ENCODE assay signal across 1 cellular context in the genomic region with DNA sequence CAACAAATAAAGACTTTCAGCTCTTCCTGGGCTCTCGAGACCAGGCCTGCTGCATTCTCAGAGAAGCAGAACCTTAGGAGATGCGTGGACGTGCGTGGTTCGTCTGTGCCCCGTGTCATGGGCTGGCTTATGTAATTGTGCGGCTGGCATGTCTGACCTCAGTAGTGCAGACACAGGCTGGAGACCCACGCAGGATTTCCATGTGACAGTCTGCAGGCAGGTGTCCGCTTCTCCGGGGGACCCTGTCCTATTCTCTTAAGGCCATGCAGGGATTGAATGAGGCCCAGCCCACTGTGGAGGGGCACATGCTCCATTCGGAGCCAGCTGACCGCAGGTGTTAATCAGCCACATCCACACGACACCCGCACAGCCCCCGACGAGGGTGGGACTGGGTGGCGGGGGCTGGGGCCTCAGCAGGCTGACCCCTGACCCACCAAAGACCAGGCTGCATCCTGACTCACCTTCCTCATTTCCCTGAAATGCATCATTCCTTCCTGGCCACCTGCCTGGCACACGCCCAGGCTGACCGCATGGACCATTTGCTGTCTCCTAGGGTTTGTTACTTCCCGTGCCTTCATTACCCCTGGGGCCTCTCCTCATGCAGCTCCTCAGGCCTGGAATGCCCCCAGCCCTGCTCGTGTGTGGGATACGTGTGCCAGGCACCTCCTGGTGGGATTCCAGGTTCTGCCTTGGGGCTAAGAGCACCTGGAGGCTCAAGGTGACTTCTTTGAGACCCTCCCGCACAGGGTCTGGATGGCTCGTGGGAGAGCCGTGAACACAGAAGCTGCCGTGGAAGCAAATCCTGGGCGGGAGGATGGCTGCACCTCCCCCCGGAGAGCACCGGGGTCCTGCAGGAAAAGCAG.
TF ChIP-seq lines count a peak whose summit lies in the region.

No MANE protein-coding gene starts in this region.

TF ChIP-seq in SK-N-SH treated with all-trans-retinoic acid at 6 μM for 48 hours, 23 proteins besides CTCF, POLR2A, EP300 and RAD21 (continued from another document):
- TF ChIP-seq, protein P1, sequence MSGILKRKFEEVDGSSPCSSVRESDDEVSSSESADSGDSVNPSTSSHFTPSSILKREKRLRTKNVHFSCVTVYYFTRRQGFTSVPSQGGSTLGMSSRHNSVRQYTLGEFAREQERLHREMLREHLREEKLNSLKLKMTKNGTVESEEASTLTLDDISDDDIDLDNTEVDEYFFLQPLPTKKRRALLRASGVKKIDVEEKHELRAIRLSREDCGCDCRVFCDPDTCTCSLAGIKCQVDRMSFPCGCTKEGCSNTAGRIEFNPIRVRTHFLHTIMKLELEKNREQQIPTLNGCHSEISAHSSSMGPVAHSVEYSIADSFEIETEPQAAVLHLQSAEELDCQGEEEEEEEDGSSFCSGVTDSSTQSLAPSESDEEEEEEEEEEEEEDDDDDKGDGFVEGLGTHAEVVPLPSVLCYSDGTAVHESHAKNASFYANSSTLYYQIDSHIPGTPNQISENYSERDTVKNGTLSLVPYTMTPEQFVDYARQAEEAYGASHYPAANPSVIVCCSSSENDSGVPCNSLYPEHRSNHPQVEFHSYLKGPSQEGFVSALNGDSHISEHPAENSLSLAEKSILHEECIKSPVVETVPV (CRISPR knock-in tag; IDR thresholded peaks at IDR 0.05) = no peak
- TF ChIP-seq, protein P2, sequence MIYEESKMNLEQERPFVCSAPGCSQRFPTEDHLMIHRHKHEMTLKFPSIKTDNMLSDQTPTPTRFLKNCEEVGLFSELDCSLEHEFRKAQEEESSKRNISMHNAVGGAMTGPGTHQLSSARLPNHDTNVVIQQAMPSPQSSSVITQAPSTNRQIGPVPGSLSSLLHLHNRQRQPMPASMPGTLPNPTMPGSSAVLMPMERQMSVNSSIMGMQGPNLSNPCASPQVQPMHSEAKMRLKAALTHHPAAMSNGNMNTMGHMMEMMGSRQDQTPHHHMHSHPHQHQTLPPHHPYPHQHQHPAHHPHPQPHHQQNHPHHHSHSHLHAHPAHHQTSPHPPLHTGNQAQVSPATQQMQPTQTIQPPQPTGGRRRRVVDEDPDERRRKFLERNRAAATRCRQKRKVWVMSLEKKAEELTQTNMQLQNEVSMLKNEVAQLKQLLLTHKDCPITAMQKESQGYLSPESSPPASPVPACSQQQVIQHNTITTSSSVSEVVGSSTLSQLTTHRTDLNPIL (CRISPR knock-in tag; IDR thresholded peaks at IDR 0.05; ENCODE audit: low read depth) = no peak
- TF ChIP-seq, protein P3, sequence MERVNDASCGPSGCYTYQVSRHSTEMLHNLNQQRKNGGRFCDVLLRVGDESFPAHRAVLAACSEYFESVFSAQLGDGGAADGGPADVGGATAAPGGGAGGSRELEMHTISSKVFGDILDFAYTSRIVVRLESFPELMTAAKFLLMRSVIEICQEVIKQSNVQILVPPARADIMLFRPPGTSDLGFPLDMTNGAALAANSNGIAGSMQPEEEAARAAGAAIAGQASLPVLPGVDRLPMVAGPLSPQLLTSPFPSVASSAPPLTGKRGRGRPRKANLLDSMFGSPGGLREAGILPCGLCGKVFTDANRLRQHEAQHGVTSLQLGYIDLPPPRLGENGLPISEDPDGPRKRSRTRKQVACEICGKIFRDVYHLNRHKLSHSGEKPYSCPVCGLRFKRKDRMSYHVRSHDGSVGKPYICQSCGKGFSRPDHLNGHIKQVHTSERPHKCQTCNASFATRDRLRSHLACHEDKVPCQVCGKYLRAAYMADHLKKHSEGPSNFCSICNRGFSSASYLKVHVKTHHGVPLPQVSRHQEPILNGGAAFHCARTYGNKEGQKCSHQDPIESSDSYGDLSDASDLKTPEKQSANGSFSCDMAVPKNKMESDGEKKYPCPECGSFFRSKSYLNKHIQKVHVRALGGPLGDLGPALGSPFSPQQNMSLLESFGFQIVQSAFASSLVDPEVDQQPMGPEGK (CRISPR knock-in tag; IDR thresholded peaks at IDR 0.05; ENCODE audit: borderline replicate concordance) = no peak
- TF ChIP-seq ZFP30 (CRISPR knock-in tag; IDR thresholded peaks at IDR 0.05) (no peak), TCF4 (CRISPR knock-in tag; IDR thresholded peaks at IDR 0.05; ENCODE audit: borderline replicate concordance) (no peak), RARB (CRISPR knock-in tag; IDR thresholded peaks at IDR 0.05) (no peak), ZC3H10 (CRISPR knock-in tag; IDR thresholded peaks at IDR 0.05) (no peak), BACH2 (CRISPR knock-in tag; IDR thresholded peaks at IDR 0.05; ENCODE audit: borderline replicate concordance) (no peak), ZNF8 (CRISPR knock-in tag; IDR thresholded peaks at IDR 0.05) (no peak), SNAI2 (CRISPR knock-in tag; IDR thresholded peaks at IDR 0.05) (no peak), ZFP3 (CRISPR knock-in tag; IDR thresholded peaks at IDR 0.05) (no peak), PPARA (CRISPR knock-in tag; IDR thresholded peaks at IDR 0.05; ENCODE audit: borderline replicate concordance) (no peak), TOX (CRISPR knock-in tag; IDR thresholded peaks at IDR 0.05; ENCODE audit: borderline replicate concordance) (no peak), ZNF70 (CRISPR knock-in tag; IDR thresholded peaks at IDR 0.05) (no peak), ARNTL (CRISPR knock-in tag; IDR thresholded peaks at IDR 0.05; ENCODE audit: borderline replicate concordance, low read depth) (no peak), CSDC2 (CRISPR knock-in tag; IDR thresholded peaks at IDR 0.05) (no peak)
- TF ChIP-seq, protein P4, sequence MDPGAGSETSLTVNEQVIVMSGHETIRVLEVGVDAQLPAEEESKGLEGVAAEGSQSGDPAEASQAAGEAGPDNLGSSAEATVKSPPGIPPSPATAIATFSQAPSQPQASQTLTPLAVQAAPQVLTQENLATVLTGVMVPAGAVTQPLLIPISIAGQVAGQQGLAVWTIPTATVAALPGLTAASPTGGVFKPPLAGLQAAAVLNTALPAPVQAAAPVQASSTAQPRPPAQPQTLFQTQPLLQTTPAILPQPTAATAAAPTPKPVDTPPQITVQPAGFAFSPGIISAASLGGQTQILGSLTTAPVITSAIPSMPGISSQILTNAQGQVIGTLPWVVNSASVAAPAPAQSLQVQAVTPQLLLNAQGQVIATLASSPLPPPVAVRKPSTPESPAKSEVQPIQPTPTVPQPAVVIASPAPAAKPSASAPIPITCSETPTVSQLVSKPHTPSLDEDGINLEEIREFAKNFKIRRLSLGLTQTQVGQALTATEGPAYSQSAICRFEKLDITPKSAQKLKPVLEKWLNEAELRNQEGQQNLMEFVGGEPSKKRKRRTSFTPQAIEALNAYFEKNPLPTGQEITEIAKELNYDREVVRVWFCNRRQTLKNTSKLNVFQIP (CRISPR knock-in tag; IDR thresholded peaks at IDR 0.05; ENCODE audit: borderline replicate concordance, low read depth) = no peak
